In the genomic region with DNA sequence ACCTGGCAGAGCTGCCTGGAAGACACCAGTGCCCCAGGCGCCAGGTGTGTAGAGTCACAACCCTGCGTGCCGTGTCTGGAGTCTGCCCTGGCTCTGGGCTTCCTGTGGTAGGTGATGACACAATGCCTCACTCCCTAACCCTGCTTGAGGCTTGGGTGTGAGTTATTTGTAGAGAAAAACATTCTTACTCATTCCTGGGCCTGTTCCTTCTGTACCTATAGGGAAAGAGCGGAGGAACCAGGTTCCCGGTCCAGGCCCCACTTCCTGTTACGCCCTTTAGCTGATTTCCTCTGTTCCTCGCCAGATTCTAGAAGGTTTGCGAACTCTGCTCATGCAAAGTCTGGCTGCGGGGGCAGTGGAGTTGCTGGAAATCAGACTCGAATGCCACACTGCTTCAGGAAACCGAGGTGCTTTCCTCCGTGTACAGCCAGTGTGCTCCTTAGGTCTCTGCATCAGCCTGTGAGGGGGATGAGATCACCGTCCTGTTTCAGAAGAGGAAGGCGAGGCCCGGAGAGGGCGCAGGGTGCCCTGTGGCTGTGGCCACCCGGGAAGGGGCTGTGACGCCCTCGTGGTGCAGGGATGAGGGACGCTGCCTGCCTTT, we compare ENCODE assay signal across 9 cellular contexts.
A peak's percentile ranks its signal among the peaks of the same experiment; 100 is the strongest.
DNase-seq lines count a peak whose midpoint lies in the region; ATAC-seq and FAIRE-seq lines count a peak whose summit lies in the region.
"Had no signal": no experiment of that assay in that cellular context is flagged by ENCODE, and none has a peak within 500 bp of the region (broad histone marks: within the 10 kb centered on the region; RNA-seq: fewer than 3 reads in every experiment).

No MANE protein-coding gene starts in this region.

- H3K4me3 ChIP-seq in small intestine (ENCODE audit: low read depth in 1 of 2, low read length in 2 of 2) (no peak overlapping the region), Karpas-422 (ENCODE audit: low read length) (no peak overlapping the region)

- H3K36me3 ChIP-seq in small intestine (ENCODE audit: control insufficient read depth in 2 of 2, insufficient read depth in 2 of 2, low read length in 2 of 2): no peaks in the 10 kb centered on the region
- H3K36me3 ChIP-seq in Karpas-422 (ENCODE audit: insufficient read depth, low read length): no peaks in the 10 kb centered on the region

- CTCF ChIA-PET in T-cell (lab: Charles Lee): no interaction called here

- H3K27me3 ChIP-seq in small intestine (ENCODE audit: control insufficient read depth in 2 of 2, insufficient read depth in 2 of 2, low read length in 2 of 2) (no peaks in the 10 kb centered on the region), Karpas-422 (ENCODE audit: low read length) (no peaks in the 10 kb centered on the region)

- no peaks in the 10 kb centered on the region for H3K9me3 Mint-ChIP-seq in T-cell
- no peaks in the 10 kb centered on the region for H3K9me3 Mint-ChIP-seq in activated naive CD8-positive, alpha-beta T cell (ENCODE audit: low read depth)

- H3K27me3 Mint-ChIP-seq in T-cell: peaks cover 0 to 4% of the 10 kb centered on the region in 2 donors
- no peaks in the 10 kb centered on the region for H3K27me3 Mint-ChIP-seq in activated naive CD8-positive, alpha-beta T cell

- H4K20me1 ChIP-seq in Karpas-422 (ENCODE audit: insufficient read depth, low read depth, low read length): no peaks in the 10 kb centered on the region

- H3K4me1 Mint-ChIP-seq in T-cell: peaks cover 27 to 64% (median 49%) of the 10 kb centered on the region in 3 donors
- H3K4me1 Mint-ChIP-seq in activated naive CD8-positive, alpha-beta T cell (ENCODE audit: low read depth): peaks cover 58% of the 10 kb centered on the region

- H3K9me3 ChIP-seq in small intestine (ENCODE audit: control insufficient read depth, low read depth) (no peaks in the 10 kb centered on the region), Karpas-422 (ENCODE audit: low read length) (no peaks in the 10 kb centered on the region)

- peak overlapping the region; percentile 96 to 98 for H3K27ac Mint-ChIP-seq in T-cell
- peak overlapping the region; percentile 93 for H3K27ac Mint-ChIP-seq in activated naive CD8-positive, alpha-beta T cell

- POLR2A ChIA-PET in T-cell (lab: Charles Lee): no interaction called here

- no peaks in the 10 kb centered on the region for H3K79me2 ChIP-seq in Karpas-422 (ENCODE audit: low read length)

- peak overlapping the region in 1 of 2 donors; percentile 24 for H3K27ac ChIP-seq in small intestine (ENCODE audit: low read depth in 1 of 2, low read length in 1 of 2)
- no peak overlapping the region for H3K27ac ChIP-seq in Karpas-422 (ENCODE audit: low read length)

- ATAC-seq in GM18502 (IDR thresholded peaks at IDR 0.05; ENCODE audit: poor library complexity, unreplicated experiment): peak; percentile 33
- peak; percentile 81 to 89 (median 86) for ATAC-seq in T-cell (replicated peaks in 1 of 4)
- no peak for ATAC-seq in HG02852 (IDR thresholded peaks at IDR 0.05; ENCODE audit: unreplicated experiment)

- no peaks in the 10 kb centered on the region for H3K9me2 ChIP-seq in Karpas-422 (replicated peaks; ENCODE audit: insufficient read depth, low read length)

- H3K4me1 ChIP-seq in small intestine (ENCODE audit: control insufficient read depth in 2 of 2, insufficient read depth in 1 of 2, low read depth in 1 of 2, low read length in 1 of 2) (no peaks in the 10 kb centered on the region), Karpas-422 (ENCODE audit: low read length) (no peaks in the 10 kb centered on the region; the same call in 1 of the 2 replicates)

- no peaks in the 10 kb centered on the region for H3K36me3 Mint-ChIP-seq in T-cell
- H3K36me3 Mint-ChIP-seq in activated naive CD8-positive, alpha-beta T cell: no peaks in the 10 kb centered on the region

- FAIRE-seq in small intestine (lab: Jason Lieb, UNC): no peak
- FAIRE-seq: G401.6 had no signal

- peak overlapping the region; percentile 63 to 74 (median 73) for H3K4me3 Mint-ChIP-seq in T-cell
- H3K4me3 Mint-ChIP-seq in activated naive CD8-positive, alpha-beta T cell: peak overlapping the region; percentile 65

- no peak overlapping the region for H2AFZ ChIP-seq in Karpas-422 (ENCODE audit: low read length)

- no peak overlapping the region for H3K4me2 ChIP-seq in Karpas-422 (ENCODE audit: low read depth, low read length, poor library complexity, severe bottlenecking)

- no peak overlapping the region for H3K9ac ChIP-seq in Karpas-422 (ENCODE audit: low read length)

- WGBS in small intestine, 3 donors: 62 to 78% (median 70%) methylated on average over 20 of the region's 20 CpGs

- DNase-seq in T-cell (peak in 27 of 34 experiments; percentile 5 to 67 (median 22)), small intestine (no peak), Karpas-422 (no peak), NAMALWA (ENCODE audit: low spot score) (no peak)
- DNase-seq in stimulated activated CD4-positive, alpha-beta T cell treated with anti-CD3 and anti-CD28 coated beads, Interleukin-12 subunit alpha, Interleukin-12 subunit beta, amount 100 ng/mL, for 48 hours (ENCODE audit: low read depth in 2 of 3, low spot score in 1 of 3): peak; percentile 69 to 82 (median 73)

Comparison
In these comparisons a context has a peak if more than half of its experiments do, and no peak if none do; other contexts are left out.
1. DNase-seq: peak in T-cell (27 of 34) and stimulated activated CD4-positive, alpha-beta T cell treated with anti-CD3 and anti-CD28 coated beads, Interleukin-12 subunit alpha, Interleukin-12 subunit beta, amount 100 ng/mL, for 48 hours (3 of 3); none in small intestine (single experiment), Karpas-422 (single experiment) and NAMALWA (single experiment).